1 cellular context compared by ENCODE assay signal in the genomic region with DNA sequence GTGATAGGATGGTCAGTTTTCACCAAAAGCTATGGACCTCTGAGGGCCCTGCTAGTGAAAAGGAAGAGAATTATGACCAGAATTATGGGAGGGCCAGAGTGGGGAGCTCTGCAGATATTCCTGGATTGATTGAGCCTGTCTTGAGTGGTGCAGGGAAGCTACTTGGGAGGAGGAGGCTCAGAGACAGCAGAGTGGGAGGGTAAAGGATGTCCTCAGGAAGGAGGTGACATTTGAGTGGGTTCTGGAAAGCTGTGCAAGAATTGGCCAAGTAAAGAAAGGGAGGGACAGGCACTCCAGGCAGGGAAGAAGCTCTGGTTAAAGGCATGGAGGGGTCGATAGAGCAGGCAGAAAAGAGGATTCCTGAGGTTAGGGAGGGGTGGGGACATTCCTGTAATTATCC.
TF ChIP-seq lines count a peak whose summit lies in the region.

No MANE protein-coding gene starts in this region.

TF ChIP-seq in K562, 482 proteins besides CTCF, POLR2A, EP300 and RAD21:
- no peak for TF ChIP-seq PHTF2 (CRISPR knock-in tag; IDR thresholded peaks at IDR 0.05)
- 0 out of 2 replicates have a peak, but pooled peaks have one; percentile 23 for TF ChIP-seq SUPT5H (IDR thresholded peaks at IDR 0.05)
